In genomic region chr14:36508418-36509051, GRCh38 we compare ENCODE assay signal across 1 cellular context.
TF ChIP-seq lines count a peak whose summit lies in the region.

No MANE protein-coding gene starts in this region.

TF ChIP-seq in HepG2, 621 proteins besides CTCF, POLR2A, EP300 and RAD21 (continued from another document):
- TF ChIP-seq, protein P1, sequence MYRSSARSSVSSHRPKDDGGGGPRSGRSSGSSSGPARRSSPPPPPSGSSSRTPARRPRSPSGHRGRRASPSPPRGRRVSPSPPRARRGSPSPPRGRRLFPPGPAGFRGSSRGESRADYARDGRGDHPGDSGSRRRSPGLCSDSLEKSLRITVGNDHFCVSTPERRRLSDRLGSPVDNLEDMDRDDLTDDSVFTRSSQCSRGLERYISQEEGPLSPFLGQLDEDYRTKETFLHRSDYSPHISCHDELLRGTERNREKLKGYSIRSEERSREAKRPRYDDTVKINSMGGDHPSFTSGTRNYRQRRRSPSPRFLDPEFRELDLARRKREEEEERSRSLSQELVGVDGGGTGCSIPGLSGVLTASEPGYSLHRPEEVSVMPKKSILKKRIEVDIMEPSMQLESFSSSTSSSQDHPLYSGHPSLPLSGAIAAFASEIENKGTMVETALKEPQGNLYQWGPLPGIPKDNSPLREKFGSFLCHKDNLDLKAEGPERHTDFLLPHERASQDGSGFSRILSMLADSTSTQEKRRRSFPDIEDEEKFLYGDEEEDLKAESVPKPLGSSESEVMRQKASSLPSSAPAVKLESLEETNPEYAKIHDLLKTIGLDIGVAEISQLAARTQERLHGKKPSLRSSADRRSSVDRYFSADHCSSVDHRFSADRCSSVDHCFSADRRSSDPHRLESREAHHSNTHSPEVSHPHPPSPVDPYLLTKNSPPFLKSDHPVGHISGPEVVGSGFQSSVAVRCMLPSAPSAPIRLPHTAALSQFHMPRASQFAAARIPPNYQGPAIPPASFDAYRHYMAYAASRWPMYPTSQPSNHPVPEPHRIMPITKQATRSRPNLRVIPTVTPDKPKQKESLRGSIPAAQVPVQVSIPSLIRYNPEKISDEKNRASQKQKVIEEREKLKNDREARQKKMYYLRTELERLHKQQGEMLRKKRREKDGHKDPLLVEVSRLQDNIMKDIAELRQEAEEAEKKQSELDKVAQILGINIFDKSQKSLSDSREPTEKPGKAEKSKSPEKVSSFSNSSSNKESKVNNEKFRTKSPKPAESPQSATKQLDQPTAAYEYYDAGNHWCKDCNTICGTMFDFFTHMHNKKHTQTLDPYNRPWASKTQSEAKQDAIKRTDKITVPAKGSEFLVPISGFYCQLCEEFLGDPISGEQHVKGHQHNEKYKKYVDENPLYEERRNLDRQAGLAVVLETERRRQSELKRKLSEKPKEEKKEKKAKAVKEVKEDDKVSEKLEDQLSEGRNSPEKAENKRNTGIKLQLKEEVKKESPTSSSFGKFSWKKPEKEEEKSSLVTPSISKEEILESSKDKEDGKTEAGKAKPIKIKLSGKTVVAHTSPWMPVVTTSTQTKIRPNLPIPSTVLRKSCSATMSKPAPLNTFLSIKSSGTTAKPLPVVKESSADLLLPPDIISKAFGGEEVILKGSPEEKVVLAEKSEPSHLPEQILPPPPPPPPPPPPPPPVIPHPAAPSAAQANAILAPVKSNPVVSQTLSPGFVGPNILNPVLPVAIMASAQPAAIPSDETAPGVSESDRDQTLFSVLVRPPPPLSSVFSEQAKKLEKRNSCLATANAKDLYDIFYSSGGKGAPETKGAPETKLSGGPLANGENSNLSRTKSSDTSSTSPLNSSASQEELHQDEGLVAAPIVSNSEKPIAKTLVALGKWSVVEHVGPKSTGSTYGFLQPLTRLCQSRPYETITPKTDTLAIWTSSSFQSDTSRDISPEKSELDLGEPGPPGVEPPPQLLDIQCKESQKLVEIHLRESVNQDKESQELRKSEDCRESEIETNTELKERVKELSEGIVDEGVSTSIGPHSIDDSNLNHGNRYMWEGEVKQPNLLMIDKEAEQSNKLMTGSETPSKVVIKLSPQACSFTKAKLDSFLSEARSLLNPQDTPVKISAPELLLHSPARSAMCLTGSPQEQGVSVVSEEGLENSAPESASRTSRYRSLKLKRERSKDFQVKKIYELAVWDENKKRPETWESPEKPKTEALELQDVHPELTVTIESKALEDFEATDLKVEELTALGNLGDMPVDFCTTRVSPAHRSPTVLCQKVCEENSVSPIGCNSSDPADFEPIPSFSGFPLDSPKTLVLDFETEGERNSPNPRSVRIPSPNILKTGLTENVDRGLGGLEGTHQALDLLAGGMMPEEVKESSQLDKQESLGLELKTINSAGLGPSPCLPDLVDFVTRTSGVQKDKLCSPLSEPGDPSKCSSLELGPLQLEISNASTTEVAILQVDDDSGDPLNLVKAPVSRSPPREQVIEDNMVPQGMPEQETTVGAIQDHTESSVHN (CRISPR knock-in tag; IDR thresholded peaks at IDR 0.05): no peak
- TF ChIP-seq MAF1 (CRISPR knock-in tag; IDR thresholded peaks at IDR 0.05; ENCODE audit: borderline replicate concordance): no peak
- TF ChIP-seq RCOR2 (CRISPR knock-in tag; IDR thresholded peaks at IDR 0.05): no peak
- TF ChIP-seq ZNF720 (CRISPR knock-in tag; IDR thresholded peaks at IDR 0.05): no peak
